8 cellular contexts compared by ENCODE assay signal in genomic region chr13:45416521-45417125, GRCh38. TPM values are rescaled to one million over a fixed set of nuclear protein-coding genes. Genes with fewer than 3 reads are reported as not detected.
DNase-seq lines count a peak whose midpoint lies in the region; ATAC-seq and TF ChIP-seq lines count a peak whose summit lies in the region.

No MANE protein-coding gene starts in this region.

- H3K9me2 ChIP-seq in hepatocyte (replicated peaks; ENCODE audit: insufficient read depth), result no peaks in the 10 kb centered on the region

- peaks cover 6% of the 10 kb centered on the region for H3K36me3 ChIP-seq in SK-N-MC (ENCODE audit: insufficient read depth, low read length)
- H3K36me3 ChIP-seq in hepatocyte (replicated peaks; ENCODE audit: insufficient read depth, low read depth), result no peaks in the 10 kb centered on the region
- no peaks in the 10 kb centered on the region for H3K36me3 ChIP-seq in suprapubic skin

- H3K9me3 Mint-ChIP-seq in activated CD4-positive, alpha-beta T cell treated with anti-CD3 and anti-CD28 coated beads, Interleukin-2, amount 10 ng/mL, durations not matched to agents 24 days and 14 days, result no peaks in the 10 kb centered on the region

- H3K27ac Mint-ChIP-seq in activated CD4-positive, alpha-beta T cell treated with anti-CD3 and anti-CD28 coated beads, Interleukin-2, amount 10 ng/mL, durations not matched to agents 24 days and 14 days, result peak overlapping the region; percentile 94

- no peaks in the 10 kb centered on the region for H3K9me3 ChIP-seq in SK-N-MC (ENCODE audit: low read depth, low read length)
- H3K9me3 ChIP-seq in hepatocyte (ENCODE audit: low read depth), result no peaks in the 10 kb centered on the region
- no peaks in the 10 kb centered on the region for H3K9me3 ChIP-seq in suprapubic skin

- H3K36me3 Mint-ChIP-seq in activated CD4-positive, alpha-beta T cell treated with anti-CD3 and anti-CD28 coated beads, Interleukin-2, amount 10 ng/mL, durations not matched to agents 24 days and 14 days (ENCODE audit: low read depth), result no peaks in the 10 kb centered on the region

- 67% methylated on average over 10 of the region's 10 CpGs for WGBS in hepatocyte (ENCODE audit: low lambda C conversion rate, missing lambda C conversion rate)
- WGBS in suprapubic skin, result 48% methylated on average over 10 of the region's 10 CpGs

- no peaks in the 10 kb centered on the region for H4K20me1 ChIP-seq in hepatocyte (ENCODE audit: insufficient read depth, poor library complexity, severe bottlenecking)

- no peak overlapping the region for H3K27ac ChIP-seq in SK-N-MC
- peak overlapping the region; percentile 75 for H3K27ac ChIP-seq in hepatocyte
- H3K27ac ChIP-seq in suprapubic skin, result peak overlapping the region; percentile 94

- intact Hi-C loops in activated CD4-positive, alpha-beta T cell treated with anti-CD3 and anti-CD28 coated beads, Interleukin-2, amount 10 ng/mL, durations not matched to agents 24 days and 14 days (cut with micrococcal nuclease), result loop anchor here (1.0 to 2.0 kb wide), 2 partner anchors 20 to 49 kb away; no protein-coding TSS in a partner anchor

- no peak for TF ChIP-seq CTCF in hepatocyte (IDR thresholded peaks at IDR 0.05; ENCODE audit: poor library complexity)
- no peak for TF ChIP-seq CTCF in suprapubic skin (IDR thresholded peaks at IDR 0.05)

- H3K9ac ChIP-seq in SK-N-MC (ENCODE audit: insufficient read length), result peak overlapping the region; percentile 91

- TF ChIP-seq EP300 in suprapubic skin (IDR thresholded peaks at IDR 0.05), result no peak

- H3K4me1 Mint-ChIP-seq in activated CD4-positive, alpha-beta T cell treated with anti-CD3 and anti-CD28 coated beads, Interleukin-2, amount 10 ng/mL, durations not matched to agents 24 days and 14 days, result peaks cover 18% of the 10 kb centered on the region

- peaks cover 34% of the 10 kb centered on the region for H3K79me2 ChIP-seq in hepatocyte

- no peak for ATAC-seq in GM19035 (IDR thresholded peaks at IDR 0.05; ENCODE audit: unreplicated experiment)
- no peak for ATAC-seq in activated CD4-positive, CD25-positive, alpha-beta regulatory T cell treated with anti-CD3 and anti-CD28 coated beads, Interleukin-2, amount 50 U/mL, for 24 hours

- H3K4me2 ChIP-seq in hepatocyte, result peak overlapping the region; percentile 90

- H3K27me3 Mint-ChIP-seq in activated CD4-positive, alpha-beta T cell treated with anti-CD3 and anti-CD28 coated beads, Interleukin-2, amount 10 ng/mL, durations not matched to agents 24 days and 14 days, result peaks cover 1% of the 10 kb centered on the region

- peak overlapping the region; percentile 96 for H3K4me3 Mint-ChIP-seq in activated CD4-positive, alpha-beta T cell treated with anti-CD3 and anti-CD28 coated beads, Interleukin-2, amount 10 ng/mL, durations not matched to agents 24 days and 14 days

- H3K4me1 ChIP-seq in hepatocyte (ENCODE audit: insufficient read depth) (peaks cover 17% of the 10 kb centered on the region), suprapubic skin (peaks cover 41% of the 10 kb centered on the region)

- H3K4me3 ChIP-seq in SK-N-MC (peak overlapping the region; percentile 98), hepatocyte (no peak overlapping the region), suprapubic skin (peak overlapping the region; percentile 85)

- H3K27me3 ChIP-seq in hepatocyte (no peaks in the 10 kb centered on the region), suprapubic skin (no peaks in the 10 kb centered on the region)

- no peak overlapping the region for H2AFZ ChIP-seq in hepatocyte

- TF ChIP-seq POLR2A in suprapubic skin (IDR thresholded peaks at IDR 0.05), result no peak

- DNase-seq in activated CD4-positive, alpha-beta T cell treated with anti-CD3 and anti-CD28 coated beads, Interleukin-2, amount 10 ng/mL, durations not matched to agents 24 days and 14 days, result no peak
- DNase-seq in activated CD4-positive, alpha-beta T cell treated with anti-CD3 and anti-CD28 coated beads, Interleukin-2, amount 50 U/mL, for 1 hour, result no peak
- DNase-seq in SK-N-MC (ENCODE audit: low read depth, low spot score) (no peak), hepatocyte (ENCODE audit: low spot score) (no peak), suprapubic skin (ENCODE audit: low spot score in 2 of 2) (no peak), NOMO-1 (lab: John Stamatoyannopoulos, UW; ENCODE audit: unreplicated experiment in 2 of 2) (no peak)

RNA-seq across cellular contexts. Expression of gene SLC25A30, which starts 1.6 kb away (rescaled TPM):
- total RNA-seq in activated CD4-positive, alpha-beta T cell treated with anti-CD3 and anti-CD28 coated beads, Interleukin-2, amount 10 ng/mL, durations not matched to agents 24 days and 14 days, result 12.9 and 14.2 TPM in 2 replicates
- total RNA-seq in hepatocyte (13.3 and 15.7 TPM in 2 replicates), suprapubic skin (10 to 100 TPM in 3 of 4 donors, 1 to 10 TPM in 1; 9.9 to 20.3 (median 16.1) TPM)
- 2.8 and 4.3 TPM in 2 replicates for polyA plus RNA-seq in hepatocyte

RNA-seq across cellular contexts. Expression of gene COG3, which starts 48.1 kb away (rescaled TPM):
- total RNA-seq in activated CD4-positive, alpha-beta T cell treated with anti-CD3 and anti-CD28 coated beads, Interleukin-2, amount 10 ng/mL, durations not matched to agents 24 days and 14 days, result 20.1 and 20.7 TPM in 2 replicates
- total RNA-seq in hepatocyte (31.7 and 36.1 TPM in 2 replicates), suprapubic skin (10 to 100 TPM; 23.8 to 70.5 (median 31.7) TPM)
- polyA plus RNA-seq in hepatocyte, result 19.9 and 27.3 TPM in 2 replicates
